In genomic region chr14:47675489-47676300, GRCh38 we compare ENCODE assay signal across 8 cellular contexts.
DNase-seq lines count a peak whose midpoint lies in the region; ATAC-seq and TF ChIP-seq lines count a peak whose summit lies in the region.

MDGA2 (minus strand) TSS chr14:47675605.

- no peak for TF ChIP-seq CTCF in nephron progenitor cell (IDR thresholded peaks at IDR 0.05)

- H3K27ac Mint-ChIP-seq in dendritic cell treated with granulocyte-macrophage colony-stimulating factor and Interleukin-4, amounts not matched to agents 40 ng/mL and 50 ng/mL, for 4 days: no peak within 1 kb of the TSS
- no peak within 1 kb of the TSS for H3K27ac Mint-ChIP-seq in nephron progenitor cell

- no peaks in the 10 kb centered on the region for H3K36me3 Mint-ChIP-seq in dendritic cell treated with granulocyte-macrophage colony-stimulating factor and Interleukin-4, amounts not matched to agents 40 ng/mL and 50 ng/mL, for 4 days (ENCODE audit: low read depth)
- H3K36me3 Mint-ChIP-seq in nephron progenitor cell (ENCODE audit: low read depth): no peaks in the 10 kb centered on the region

- H3K9me3 Mint-ChIP-seq in dendritic cell treated with granulocyte-macrophage colony-stimulating factor and Interleukin-4, amounts not matched to agents 40 ng/mL and 50 ng/mL, for 4 days: no peaks in the 10 kb centered on the region
- H3K9me3 Mint-ChIP-seq in nephron progenitor cell: no peaks in the 10 kb centered on the region

- peaks cover 64% of the 10 kb centered on the region for H3K27me3 Mint-ChIP-seq in dendritic cell treated with granulocyte-macrophage colony-stimulating factor and Interleukin-4, amounts not matched to agents 40 ng/mL and 50 ng/mL, for 4 days
- H3K27me3 Mint-ChIP-seq in nephron progenitor cell (ENCODE audit: low read depth, poor library complexity): peaks cover 80% of the 10 kb centered on the region

- DNase-seq in NCI-H1105 (lab: John Stamatoyannopoulos, UW) (peak; percentile 71), nephron progenitor cell (peak; percentile 68), dedifferentiated amniotic fluid mesenchymal stem cell (ENCODE audit: extremely low spot score) (no peak)
- no peak for DNase-seq in activated CD4-positive, CD25-positive, alpha-beta regulatory T cell (lab: John Stamatoyannopoulos, UW)

- intact Hi-C loops in dendritic cell treated with granulocyte-macrophage colony-stimulating factor and Interleukin-4, amounts not matched to agents 40 ng/mL and 50 ng/mL, for 4 days (cut with micrococcal nuclease): no loop called here

- H3K4me3 Mint-ChIP-seq in dendritic cell treated with granulocyte-macrophage colony-stimulating factor and Interleukin-4, amounts not matched to agents 40 ng/mL and 50 ng/mL, for 4 days: peak within 1 kb of the TSS; percentile 57
- H3K4me3 Mint-ChIP-seq in nephron progenitor cell: peak within 1 kb of the TSS; percentile 92

- peak; percentile 50 for ATAC-seq in GM18909 (IDR thresholded peaks at IDR 0.05; ENCODE audit: poor library complexity, unreplicated experiment)
- no peak for ATAC-seq in HG02588 (IDR thresholded peaks at IDR 0.05; ENCODE audit: unreplicated experiment)
- no peak for ATAC-seq in HG02840 (IDR thresholded peaks at IDR 0.05; ENCODE audit: low FRiP score, unreplicated experiment)

- peaks cover 28% of the 10 kb centered on the region for H3K4me1 Mint-ChIP-seq in dendritic cell treated with granulocyte-macrophage colony-stimulating factor and Interleukin-4, amounts not matched to agents 40 ng/mL and 50 ng/mL, for 4 days (ENCODE audit: low read depth)
- H3K4me1 Mint-ChIP-seq in nephron progenitor cell: peaks cover 27% of the 10 kb centered on the region

Comparison
In these comparisons a context has a peak if more than half of its experiments do, and no peak if none do; other contexts are left out.
1. DNase-seq: peak in NCI-H1105 (single experiment) and nephron progenitor cell (single experiment); none in dedifferentiated amniotic fluid mesenchymal stem cell (single experiment) and activated CD4-positive, CD25-positive, alpha-beta regulatory T cell (0 of 4).